1 cellular context compared by ENCODE assay signal in genomic region chr22:28923826-28924732, GRCh38.
A peak's percentile ranks its signal among the peaks of the same experiment; 100 is the strongest.
TF ChIP-seq lines count a peak whose summit lies in the region.

No MANE protein-coding gene starts in this region.

TF ChIP-seq in HepG2, 621 proteins besides CTCF, POLR2A, EP300 and RAD21 (continued from another document and continues in another):
- TF ChIP-seq THAP8 (CRISPR knock-in tag; IDR thresholded peaks at IDR 0.05; ENCODE audit: borderline replicate concordance) (no peak), ELK4 (CRISPR knock-in tag; IDR thresholded peaks at IDR 0.05; ENCODE audit: borderline replicate concordance) (no peak), GTF3A (CRISPR knock-in tag; conservative IDR thresholded peaks at IDR 0.05) (no peak), REL (CRISPR knock-in tag; conservative IDR thresholded peaks at IDR 0.05) (no peak), SP5 (CRISPR knock-in tag; IDR thresholded peaks at IDR 0.05; ENCODE audit: borderline replicate concordance, low read depth) (peak; percentile 70), TBP (CRISPR knock-in tag; IDR thresholded peaks at IDR 0.05) (no peak), ZNF720 (CRISPR knock-in tag; IDR thresholded peaks at IDR 0.05) (no peak), ZNF30 (CRISPR knock-in tag; IDR thresholded peaks at IDR 0.05) (no peak), FLYWCH1 (CRISPR knock-in tag; IDR thresholded peaks at IDR 0.05) (no peak), ZNF501 (CRISPR knock-in tag; IDR thresholded peaks at IDR 0.05) (peak; percentile 61), ZNF121 (CRISPR knock-in tag; IDR thresholded peaks at IDR 0.05) (peak; percentile 81), TSC22D2 (CRISPR knock-in tag; IDR thresholded peaks at IDR 0.05; ENCODE audit: borderline replicate concordance) (no peak), CREM (IDR thresholded peaks at IDR 0.05) (peak; percentile 94), CREM (CRISPR knock-in tag; IDR thresholded peaks at IDR 0.05) (no peak), ZNF570 (CRISPR knock-in tag; IDR thresholded peaks at IDR 0.05; ENCODE audit: borderline replicate concordance) (no peak), MEIS1 (CRISPR knock-in tag; IDR thresholded peaks at IDR 0.05; ENCODE audit: borderline replicate concordance) (0 out of 2 replicates have a peak, but pooled peaks have one; percentile 66), ZNF207 (IDR thresholded peaks at IDR 0.05; ENCODE audit: borderline replicate concordance) (no peak), JARID2 (CRISPR knock-in tag; IDR thresholded peaks at IDR 0.05; ENCODE audit: insufficient replicate concordance) (no peak), ZNF816 (CRISPR knock-in tag; IDR thresholded peaks at IDR 0.05; ENCODE audit: borderline replicate concordance) (no peak), SMAD3 (CRISPR knock-in tag; IDR thresholded peaks at IDR 0.05) (peak; percentile 86; the same call in 1 of the 2 replicates), HNRNPH1 (optimal IDR thresholded peaks at IDR 0.05; ENCODE audit: low read depth, low read length) (no peak), MXD3 (CRISPR knock-in tag; IDR thresholded peaks at IDR 0.05) (peak; percentile 37; the same call in 1 of the 2 replicates), ZNF468 (CRISPR knock-in tag; IDR thresholded peaks at IDR 0.05) (no peak), ZNF7 (CRISPR knock-in tag; IDR thresholded peaks at IDR 0.05) (no peak), ZNF878 (CRISPR knock-in tag; IDR thresholded peaks at IDR 0.05) (peak; percentile 82; the same call in 1 of the 2 replicates), ZNF33A (CRISPR knock-in tag; IDR thresholded peaks at IDR 0.05; ENCODE audit: borderline replicate concordance) (no peak), HMGXB3 (CRISPR knock-in tag; IDR thresholded peaks at IDR 0.05; ENCODE audit: borderline replicate concordance) (no peak), ZFP91 (CRISPR knock-in tag; IDR thresholded peaks at IDR 0.05; ENCODE audit: borderline replicate concordance) (peak; percentile 74; the same call in 1 of the 2 replicates), PRPF4 (IDR thresholded peaks at IDR 0.05; ENCODE audit: low read depth, low read length, poor library complexity, severe bottlenecking) (no peak), IRF9 (CRISPR knock-in tag; IDR thresholded peaks at IDR 0.05; ENCODE audit: borderline replicate concordance) (no peak), ZNF44 (CRISPR knock-in tag; IDR thresholded peaks at IDR 0.05) (no peak), E2F2 (CRISPR knock-in tag; IDR thresholded peaks at IDR 0.05; ENCODE audit: borderline replicate concordance) (0 out of 2 replicates have a peak, but pooled peaks have one; percentile 90), ZNF616 (CRISPR knock-in tag; IDR thresholded peaks at IDR 0.05; ENCODE audit: low read depth) (no peak), PRDM15 (CRISPR knock-in tag; IDR thresholded peaks at IDR 0.05) (peak; percentile 87), ZNF550 (CRISPR knock-in tag; IDR thresholded peaks at IDR 0.05; ENCODE audit: borderline replicate concordance) (no peak), ZNF598 (CRISPR knock-in tag; IDR thresholded peaks at IDR 0.05; ENCODE audit: borderline replicate concordance) (0 out of 2 replicates have a peak, but pooled peaks have one; percentile 38), SMARCC2 (IDR thresholded peaks at IDR 0.05) (no peak), ZNF362 (CRISPR knock-in tag; IDR thresholded peaks at IDR 0.05; ENCODE audit: borderline replicate concordance) (peak; percentile 97), TCF7L2 (IDR thresholded peaks at IDR 0.05; ENCODE audit: low read depth, low read length) (peak; percentile 98), ZNF296 (CRISPR knock-in tag; conservative IDR thresholded peaks at IDR 0.05) (no peak), KAT8 (CRISPR knock-in tag; IDR thresholded peaks at IDR 0.05) (peak; percentile 67), ZNF274 (CRISPR knock-in tag; IDR thresholded peaks at IDR 0.05) (0 out of 2 replicates have a peak, but pooled peaks have one; percentile 49), GFI1 (CRISPR knock-in tag; IDR thresholded peaks at IDR 0.05; ENCODE audit: borderline replicate concordance) (peak; percentile 94), ZNF343 (CRISPR knock-in tag; IDR thresholded peaks at IDR 0.05) (peak; percentile 59; the same call in 1 of the 2 replicates), ZNF232 (CRISPR knock-in tag; IDR thresholded peaks at IDR 0.05; ENCODE audit: borderline replicate concordance) (0 out of 2 replicates have a peak, but pooled peaks have one; percentile 57), MBD4 (IDR thresholded peaks at IDR 0.05; ENCODE audit: borderline replicate concordance, low read length) (0 out of 2 replicates have a peak, but pooled peaks have one; percentile 19), HIC2 (CRISPR knock-in tag; IDR thresholded peaks at IDR 0.05; ENCODE audit: low read depth) (peak; percentile 96), RAD51 (IDR thresholded peaks at IDR 0.05; ENCODE audit: borderline replicate concordance) (no peak), ZNF660 (CRISPR knock-in tag; IDR thresholded peaks at IDR 0.05; ENCODE audit: borderline replicate concordance, low read depth) (no peak)
